Comparison of ENCODE assay signal across 28 cellular contexts in the genomic region with DNA sequence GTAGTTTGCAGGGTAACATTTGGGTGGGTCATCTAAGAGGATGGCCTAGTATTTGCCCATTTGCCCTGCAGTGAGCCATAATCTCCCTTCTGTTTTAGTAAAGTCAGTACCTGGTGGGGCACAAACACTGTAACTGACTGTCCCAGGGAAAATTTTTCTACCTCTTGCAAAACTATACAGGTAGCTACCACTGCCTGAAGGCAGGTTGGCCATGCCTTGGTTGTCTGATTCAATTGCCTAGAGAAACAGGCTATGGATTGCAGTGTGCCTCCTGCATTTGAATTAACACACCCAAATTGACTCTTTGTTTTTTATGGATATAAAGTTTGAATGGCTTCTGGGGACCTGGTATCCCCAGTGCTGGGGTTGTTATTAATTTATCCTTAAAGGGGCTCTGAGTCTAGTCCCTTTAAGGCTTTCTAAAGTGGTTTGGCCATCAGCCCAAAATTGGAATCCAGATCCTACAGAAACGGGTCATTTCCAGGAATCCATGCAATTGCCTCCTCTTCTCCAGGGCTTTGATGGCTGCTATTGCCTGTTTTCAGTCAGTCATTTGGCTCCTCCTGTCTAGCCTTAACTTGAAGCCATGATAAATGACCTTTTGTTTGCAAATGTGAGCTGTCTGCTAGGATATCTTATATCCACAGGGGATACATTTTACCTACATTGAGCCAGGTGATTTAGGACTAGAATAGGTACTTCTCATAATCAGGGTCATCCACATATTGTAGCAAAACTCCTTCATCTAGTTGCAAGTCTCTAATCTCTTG.
"Had no signal": no experiment of that assay in that cellular context is flagged by ENCODE, and none has a peak within 500 bp of the region (broad histone marks: within the 10 kb centered on the region; RNA-seq: fewer than 3 reads in every experiment).

No MANE protein-coding gene starts in this region.

- H3K9ac ChIP-seq: KMS-11, SK-N-SH had no signal

- ATAC-seq: activated CD8-positive, alpha-beta T cell treated with anti-CD3 and anti-CD28 coated beads for 36 hours; activated T-cell treated with anti-CD3 and anti-CD28 coated beads, Interleukin-2, amount 50 U/mL, for 4 hours; PC-3 had no signal

- H3K27me3 ChIP-seq: brain microvascular endothelial cell, cardiac muscle cell, Peyer's patch, SJSA1 had no signal

- H3K36me3 ChIP-seq: brain microvascular endothelial cell, cardiac muscle cell, Peyer's patch, SJSA1 had no signal

- DNase-seq: activated CD4-positive, alpha-beta T cell treated with anti-CD3 and anti-CD28 coated beads, Interleukin-2, amount 10 ng/mL, durations not matched to agents 24 days and 14 days; activated CD4-positive, alpha-beta T cell treated with anti-CD3 and anti-CD28 coated beads, Interleukin-2, amount 50 U/mL, for 4 hours; activated CD8-positive, alpha-beta T cell treated with anti-CD3 and anti-CD28 coated beads for 36 hours; activated naive CD4-positive, alpha-beta T cell; activated naive CD4-positive, alpha-beta T cell treated with anti-CD3 and anti-CD28 coated beads, Interleukin-2, amount 50 U/mL, for 16 hours; activated naive CD8-positive, alpha-beta T cell treated with anti-CD3 and anti-CD28 coated beads for 36 hours; activated T-cell treated with anti-CD3 and anti-CD28 coated beads for 4 hours; activated T-cell treated with anti-CD3 and anti-CD28 coated beads, Interleukin-2, amount 50 U/mL, for 4 hours; amniotic stem cell; aorta; brain microvascular endothelial cell; MM.1S; MV-4-11; NCI-H1092 treated with DMSO at 0.1 percent for 48 hours; NCI-H146; NCI-H187; NCI-H2029 treated with DMSO at 0.1 percent for 48 hours; NCI-H2171; NCI-H510A; NCI-H774; PC-3; Peyer's patch; RPMI8226; SHP77 treated with DMSO at 0.1 percent for 48 hours; SK-N-SH had no signal

- H3K27ac ChIP-seq: brain microvascular endothelial cell, cardiac muscle cell, KMS-11, Peyer's patch, SJSA1 had no signal

- H3K4me3 ChIP-seq: cardiac muscle cell, Peyer's patch, SJSA1 had no signal

- H3K4me2 ChIP-seq: KMS-11, SK-N-SH had no signal
